Comparison of ENCODE assay signal across 8 cellular contexts in genomic region chr11:33257897-33258630, GRCh38. TPM values are rescaled to one million over a fixed set of nuclear protein-coding genes. Genes with fewer than 3 reads are reported as not detected.
DNase-seq lines count a peak whose midpoint lies in the region; ATAC-seq and TF ChIP-seq lines count a peak whose summit lies in the region.

No MANE protein-coding gene starts in this region.

- H3K4me2 ChIP-seq in DND-41 (ENCODE audit: insufficient read depth, low read length), result peak overlapping the region; percentile 66

- no peaks in the 10 kb centered on the region for H3K27me3 ChIP-seq in DND-41 (ENCODE audit: insufficient read depth, low read length, poor library complexity)

- TF ChIP-seq CTCF in DND-41 (IDR thresholded peaks at IDR 0.05; ENCODE audit: borderline replicate concordance, extremely low read depth, low read length, poor library complexity, severe bottlenecking), result peak; percentile 43
- no peak for TF ChIP-seq CTCF in fibroblast of pulmonary artery (IDR thresholded peaks at IDR 0.05; ENCODE audit: low read length, missing control alignments)
- TF ChIP-seq CTCF in nephron (IDR thresholded peaks at IDR 0.05; ENCODE audit: unreplicated experiment in 3 of 3), result peak in 2 of 3 experiments; percentile 4 to 28

- H4K20me1 ChIP-seq in DND-41 (ENCODE audit: insufficient read depth, low read length), result peaks cover 24% of the 10 kb centered on the region; the same call in 1 of the 2 replicates

- peaks cover 34% of the 10 kb centered on the region for H3K4me1 ChIP-seq in DND-41 (ENCODE audit: insufficient read depth, low read length)

- H3K9me3 Mint-ChIP-seq in activated T-helper 2 cell treated with anti-CD3 and anti-CD28 coated beads, Interferon-gamma antibody, Interleukin-2, Interleukin-4, amounts not matched to agents 10 μg/mL and 5 μg/mL and 100 μg/mL, durations not matched to agents 14 hours and 24 hours and 36 hours, result peaks cover 5% of the 10 kb centered on the region
- no peaks in the 10 kb centered on the region for H3K9me3 Mint-ChIP-seq in nephron

- peak overlapping the region; percentile 99 for H3K27ac Mint-ChIP-seq in activated T-helper 2 cell treated with anti-CD3 and anti-CD28 coated beads, Interferon-gamma antibody, Interleukin-2, Interleukin-4, amounts not matched to agents 10 μg/mL and 5 μg/mL and 100 μg/mL, durations not matched to agents 14 hours and 24 hours and 36 hours
- H3K27ac Mint-ChIP-seq in nephron, result peak overlapping the region; percentile 97 to 99 (median 99)

- ATAC-seq in DND-41 (ENCODE audit: insufficient read depth, low read depth), result peak; percentile 52
- ATAC-seq in GM21723 (IDR thresholded peaks at IDR 0.05; ENCODE audit: unreplicated experiment), result peak; percentile 43
- peak; percentile 45 for ATAC-seq in stimulated activated naive CD8-positive, alpha-beta T cell treated with anti-CD3 and anti-CD28 coated beads, Interleukin-15, Interleukin-2, amounts not matched to agents 100 U/mL and 50 U/mL, for 24 hours

- H3K4me1 Mint-ChIP-seq in activated T-helper 2 cell treated with anti-CD3 and anti-CD28 coated beads, Interferon-gamma antibody, Interleukin-2, Interleukin-4, amounts not matched to agents 10 μg/mL and 5 μg/mL and 100 μg/mL, durations not matched to agents 14 hours and 24 hours and 36 hours (ENCODE audit: low read depth), result peaks cover 32% of the 10 kb centered on the region
- H3K4me1 Mint-ChIP-seq in nephron, result peaks cover 42% of the 10 kb centered on the region

- H3K79me2 ChIP-seq in DND-41 (ENCODE audit: insufficient read depth, low read length), result peaks cover 65% of the 10 kb centered on the region

- peaks cover 14% of the 10 kb centered on the region for H3K36me3 Mint-ChIP-seq in activated T-helper 2 cell treated with anti-CD3 and anti-CD28 coated beads, Interferon-gamma antibody, Interleukin-2, Interleukin-4, amounts not matched to agents 10 μg/mL and 5 μg/mL and 100 μg/mL, durations not matched to agents 14 hours and 24 hours and 36 hours (ENCODE audit: low read depth)
- no peaks in the 10 kb centered on the region for H3K36me3 Mint-ChIP-seq in nephron (ENCODE audit: low read depth)

- no peaks in the 10 kb centered on the region for H3K9me3 ChIP-seq in DND-41 (ENCODE audit: insufficient read depth, low read length, severe bottlenecking)

- peak overlapping the region; percentile 100 for H3K9ac ChIP-seq in DND-41 (ENCODE audit: low read depth, low read length)

- no peaks in the 10 kb centered on the region for H3K27me3 Mint-ChIP-seq in activated T-helper 2 cell treated with anti-CD3 and anti-CD28 coated beads, Interferon-gamma antibody, Interleukin-2, Interleukin-4, amounts not matched to agents 10 μg/mL and 5 μg/mL and 100 μg/mL, durations not matched to agents 14 hours and 24 hours and 36 hours (ENCODE audit: low read depth)
- H3K27me3 Mint-ChIP-seq in nephron (ENCODE audit: low read depth), result peaks cover 4% of the 10 kb centered on the region

- intact Hi-C loops in activated T-helper 2 cell treated with anti-CD3 and anti-CD28 coated beads, Interferon-gamma antibody, Interleukin-2, Interleukin-4, amounts not matched to agents 10 μg/mL and 5 μg/mL and 100 μg/mL, durations not matched to agents 14 hours and 24 hours and 36 hours (cut with micrococcal nuclease), result loop anchor here (1.0 to 10.0 kb wide), 4 partner anchors 67 to 794 kb away; partner anchors contain the start of genes CAPRIN1, CSTF3 and DEPDC7

- DNase-seq in DND-41 (peak; percentile 76), KG1 (lab: John Stamatoyannopoulos, UW) (peak; percentile 77), RPMI8226 (peak; percentile 71), fibroblast of pulmonary artery (ENCODE audit: low read depth) (peak; percentile 94)
- peak; percentile 75 for DNase-seq in activated T-helper 2 cell treated with anti-CD3 and anti-CD28 coated beads, Interferon-gamma antibody, Interleukin-2, Interleukin-4, amounts not matched to agents 10 μg/mL and 5 μg/mL and 100 μg/mL, durations not matched to agents 14 hours and 24 hours and 36 hours (ENCODE audit: low spot score)
- peak; percentile 79 for DNase-seq in stimulated activated naive CD8-positive, alpha-beta T cell treated with anti-CD3 and anti-CD28 coated beads, Interleukin-15, Interleukin-2, amounts not matched to agents 100 U/mL and 50 U/mL, for 24 hours

- peak overlapping the region; percentile 92 for H3K27ac ChIP-seq in DND-41 (ENCODE audit: low read length)

- H3K4me3 Mint-ChIP-seq in activated T-helper 2 cell treated with anti-CD3 and anti-CD28 coated beads, Interferon-gamma antibody, Interleukin-2, Interleukin-4, amounts not matched to agents 10 μg/mL and 5 μg/mL and 100 μg/mL, durations not matched to agents 14 hours and 24 hours and 36 hours (ENCODE audit: low read depth), result peak overlapping the region; percentile 86
- peak overlapping the region; percentile 93 to 99 (median 96) for H3K4me3 Mint-ChIP-seq in nephron

- H3K4me3 ChIP-seq in DND-41 (ENCODE audit: low read depth in 1 of 2, low read length in 2 of 2), result peak overlapping the region; percentile 86 to 88
- H3K4me3 ChIP-seq in fibroblast of pulmonary artery (replicated peaks; ENCODE audit: low read depth, low read length), result peak overlapping the region; percentile 97

- H2AFZ ChIP-seq in DND-41 (ENCODE audit: low read depth, low read length), result peak overlapping the region; percentile 95

- H3K36me3 ChIP-seq in DND-41 (ENCODE audit: insufficient read depth, low read length), result no peaks in the 10 kb centered on the region; the same call in 1 of the 2 replicates

RNA-seq across cellular contexts. Expression of gene HIPK3, which starts 0.9 kb away (rescaled TPM):
- 38.2 and 40.4 TPM in 2 replicates for total RNA-seq in activated T-helper 2 cell treated with anti-CD3 and anti-CD28 coated beads, Interferon-gamma antibody, Interleukin-2, Interleukin-4, amounts not matched to agents 10 μg/mL and 5 μg/mL and 100 μg/mL, durations not matched to agents 14 hours and 24 hours and 36 hours

Comparison
In these comparisons a context has a peak if more than half of its experiments do, and no peak if none do; other contexts are left out.
1. Peak in every context shown above with its lines: DNase-seq, ATAC-seq, H3K4me3 ChIP-seq and H3K27ac ChIP-seq.